In the genomic region with DNA sequence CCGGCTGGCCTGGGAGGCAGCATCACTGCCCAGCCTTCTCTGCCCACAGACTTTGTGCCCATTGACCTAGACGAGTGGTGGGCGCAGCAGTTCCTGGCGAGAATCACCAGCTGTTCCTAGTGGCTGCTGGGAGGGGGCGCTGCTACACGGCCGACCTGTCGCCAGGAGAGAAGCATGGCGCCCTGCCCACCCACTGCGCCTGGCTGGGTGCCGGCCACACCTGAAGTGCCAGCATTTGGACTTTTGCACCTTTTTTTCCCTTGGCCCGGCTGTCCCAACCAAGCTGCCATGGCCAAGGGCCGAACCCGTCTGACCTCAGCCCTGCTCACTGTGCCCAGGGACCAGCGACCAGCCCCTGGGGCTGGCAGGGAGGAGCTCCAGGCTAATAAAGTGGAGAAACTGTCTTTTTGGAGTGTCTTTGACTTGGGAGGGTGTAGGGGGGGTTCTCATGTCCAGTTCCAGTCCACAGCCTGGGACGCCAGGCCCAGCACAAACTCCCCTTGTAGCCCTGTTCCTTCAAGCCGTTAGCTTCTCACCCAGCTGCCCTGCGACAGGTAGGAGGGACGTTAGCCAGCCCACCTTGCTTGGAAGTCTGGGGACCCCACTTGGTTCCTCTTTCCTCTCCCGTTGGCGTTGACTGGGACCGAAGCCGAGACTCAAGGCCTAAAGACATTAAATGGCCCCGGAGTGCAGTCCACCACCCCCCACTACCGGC, we compare ENCODE assay signal across 1 cellular context.
TF ChIP-seq lines count a peak whose summit lies in the region.

No MANE protein-coding gene starts in this region.

TF ChIP-seq in HepG2, 621 proteins besides CTCF, POLR2A, EP300 and RAD21 (continues in another document):
- no peak for TF ChIP-seq NR1H2 (CRISPR knock-in tag; IDR thresholded peaks at IDR 0.05; ENCODE audit: borderline replicate concordance, low read depth)
- no peak; the same call in 1 of the 2 replicates for TF ChIP-seq JUN (CRISPR knock-in tag; IDR thresholded peaks at IDR 0.05)
- no peak; the same call in 1 of the 2 replicates for TF ChIP-seq NR2F6 (IDR thresholded peaks at IDR 0.05)
- peak; percentile 60; the same call in 1 of the 2 replicates for TF ChIP-seq NR2F6 (CRISPR knock-in tag; IDR thresholded peaks at IDR 0.05)
- no peak for TF ChIP-seq ZNF263 (CRISPR knock-in tag; IDR thresholded peaks at IDR 0.05)
- TF ChIP-seq ZNF652 (CRISPR knock-in tag; IDR thresholded peaks at IDR 0.05; ENCODE audit: borderline replicate concordance, low read depth): no peak
- TF ChIP-seq, protein P1, sequence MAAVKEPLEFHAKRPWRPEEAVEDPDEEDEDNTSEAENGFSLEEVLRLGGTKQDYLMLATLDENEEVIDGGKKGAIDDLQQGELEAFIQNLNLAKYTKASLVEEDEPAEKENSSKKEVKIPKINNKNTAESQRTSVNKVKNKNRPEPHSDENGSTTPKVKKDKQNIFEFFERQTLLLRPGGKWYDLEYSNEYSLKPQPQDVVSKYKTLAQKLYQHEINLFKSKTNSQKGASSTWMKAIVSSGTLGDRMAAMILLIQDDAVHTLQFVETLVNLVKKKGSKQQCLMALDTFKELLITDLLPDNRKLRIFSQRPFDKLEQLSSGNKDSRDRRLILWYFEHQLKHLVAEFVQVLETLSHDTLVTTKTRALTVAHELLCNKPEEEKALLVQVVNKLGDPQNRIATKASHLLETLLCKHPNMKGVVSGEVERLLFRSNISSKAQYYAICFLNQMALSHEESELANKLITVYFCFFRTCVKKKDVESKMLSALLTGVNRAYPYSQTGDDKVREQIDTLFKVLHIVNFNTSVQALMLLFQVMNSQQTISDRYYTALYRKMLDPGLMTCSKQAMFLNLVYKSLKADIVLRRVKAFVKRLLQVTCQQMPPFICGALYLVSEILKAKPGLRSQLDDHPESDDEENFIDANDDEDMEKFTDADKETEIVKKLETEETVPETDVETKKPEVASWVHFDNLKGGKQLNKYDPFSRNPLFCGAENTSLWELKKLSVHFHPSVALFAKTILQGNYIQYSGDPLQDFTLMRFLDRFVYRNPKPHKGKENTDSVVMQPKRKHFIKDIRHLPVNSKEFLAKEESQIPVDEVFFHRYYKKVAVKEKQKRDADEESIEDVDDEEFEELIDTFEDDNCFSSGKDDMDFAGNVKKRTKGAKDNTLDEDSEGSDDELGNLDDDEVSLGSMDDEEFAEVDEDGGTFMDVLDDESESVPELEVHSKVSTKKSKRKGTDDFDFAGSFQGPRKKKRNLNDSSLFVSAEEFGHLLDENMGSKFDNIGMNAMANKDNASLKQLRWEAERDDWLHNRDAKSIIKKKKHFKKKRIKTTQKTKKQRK (IDR thresholded peaks at IDR 0.05; ENCODE audit: low read length): no peak
- TF ChIP-seq ZBTB49 (CRISPR knock-in tag; IDR thresholded peaks at IDR 0.05; ENCODE audit: borderline replicate concordance): no peak
- TF ChIP-seq HNF1B (CRISPR knock-in tag; IDR thresholded peaks at IDR 0.05): peak; percentile 15; the same call in 1 of the 2 replicates
- TF ChIP-seq ZNF343 (CRISPR knock-in tag; IDR thresholded peaks at IDR 0.05): no peak
- no peak for TF ChIP-seq CENPX (CRISPR knock-in tag; IDR thresholded peaks at IDR 0.05)
- TF ChIP-seq, protein P2, sequence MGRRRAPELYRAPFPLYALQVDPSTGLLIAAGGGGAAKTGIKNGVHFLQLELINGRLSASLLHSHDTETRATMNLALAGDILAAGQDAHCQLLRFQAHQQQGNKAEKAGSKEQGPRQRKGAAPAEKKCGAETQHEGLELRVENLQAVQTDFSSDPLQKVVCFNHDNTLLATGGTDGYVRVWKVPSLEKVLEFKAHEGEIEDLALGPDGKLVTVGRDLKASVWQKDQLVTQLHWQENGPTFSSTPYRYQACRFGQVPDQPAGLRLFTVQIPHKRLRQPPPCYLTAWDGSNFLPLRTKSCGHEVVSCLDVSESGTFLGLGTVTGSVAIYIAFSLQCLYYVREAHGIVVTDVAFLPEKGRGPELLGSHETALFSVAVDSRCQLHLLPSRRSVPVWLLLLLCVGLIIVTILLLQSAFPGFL (CRISPR knock-in tag; IDR thresholded peaks at IDR 0.05): no peak
- TF ChIP-seq PAF1 (CRISPR knock-in tag; IDR thresholded peaks at IDR 0.05): no peak
- no peak for TF ChIP-seq MAZ (IDR thresholded peaks at IDR 0.05; ENCODE audit: borderline replicate concordance, low read depth, low read length)
- TF ChIP-seq MAZ (CRISPR knock-in tag; IDR thresholded peaks at IDR 0.05; ENCODE audit: low read depth): no peak
- TF ChIP-seq ZFX (CRISPR knock-in tag; IDR thresholded peaks at IDR 0.05; ENCODE audit: low read depth): no peak
- no peak; the same call in 1 of the 2 replicates for TF ChIP-seq RFXAP (CRISPR knock-in tag; IDR thresholded peaks at IDR 0.05; ENCODE audit: borderline replicate concordance)
- TF ChIP-seq, protein P3, sequence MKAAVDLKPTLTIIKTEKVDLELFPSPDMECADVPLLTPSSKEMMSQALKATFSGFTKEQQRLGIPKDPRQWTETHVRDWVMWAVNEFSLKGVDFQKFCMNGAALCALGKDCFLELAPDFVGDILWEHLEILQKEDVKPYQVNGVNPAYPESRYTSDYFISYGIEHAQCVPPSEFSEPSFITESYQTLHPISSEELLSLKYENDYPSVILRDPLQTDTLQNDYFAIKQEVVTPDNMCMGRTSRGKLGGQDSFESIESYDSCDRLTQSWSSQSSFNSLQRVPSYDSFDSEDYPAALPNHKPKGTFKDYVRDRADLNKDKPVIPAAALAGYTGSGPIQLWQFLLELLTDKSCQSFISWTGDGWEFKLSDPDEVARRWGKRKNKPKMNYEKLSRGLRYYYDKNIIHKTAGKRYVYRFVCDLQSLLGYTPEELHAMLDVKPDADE (CRISPR knock-in tag; IDR thresholded peaks at IDR 0.05): no peak
- TF ChIP-seq REL (CRISPR knock-in tag; conservative IDR thresholded peaks at IDR 0.05): no peak
- TF ChIP-seq MED8 (CRISPR knock-in tag; IDR thresholded peaks at IDR 0.05; ENCODE audit: insufficient replicate concordance): no peak
- no peak for TF ChIP-seq ZNF496 (CRISPR knock-in tag; IDR thresholded peaks at IDR 0.05; ENCODE audit: insufficient replicate concordance)
- TF ChIP-seq HNF4G (IDR thresholded peaks at IDR 0.05; ENCODE audit: borderline replicate concordance, low read depth, low read length): peak; percentile 54; the same call in 1 of the 2 replicates
- TF ChIP-seq HNF4G (CRISPR knock-in tag; IDR thresholded peaks at IDR 0.05; ENCODE audit: borderline replicate concordance, low read depth): no peak
- no peak for TF ChIP-seq ZNF276 (CRISPR knock-in tag; IDR thresholded peaks at IDR 0.05; ENCODE audit: low read depth)
- no peak for TF ChIP-seq STAT6 (CRISPR knock-in tag; IDR thresholded peaks at IDR 0.05; ENCODE audit: borderline replicate concordance)
- TF ChIP-seq SP2 (CRISPR knock-in tag; IDR thresholded peaks at IDR 0.05): no peak
- no peak; a peak in 1 of 4 replicates for TF ChIP-seq KLF16 (CRISPR knock-in tag; IDR thresholded peaks at IDR 0.05)
- TF ChIP-seq TP53 (CRISPR knock-in tag; conservative IDR thresholded peaks at IDR 0.05): 0 out of 2 replicates have a peak, but pooled peaks have one; percentile 37
- TF ChIP-seq ZNF615 (CRISPR knock-in tag; IDR thresholded peaks at IDR 0.05; ENCODE audit: borderline replicate concordance): no peak
- TF ChIP-seq ZHX2 (IDR thresholded peaks at IDR 0.05; ENCODE audit: low read depth): no peak
- no peak for TF ChIP-seq ZHX2 (CRISPR knock-in tag; IDR thresholded peaks at IDR 0.05; ENCODE audit: borderline replicate concordance)
